ENCODE assay signal across 8 cellular contexts in genomic region chr3:100316656-100317069, GRCh38. TPM values are rescaled to one million over a fixed set of nuclear protein-coding genes. Genes with fewer than 3 reads are reported as not detected.
A peak's percentile ranks its signal among the peaks of the same experiment; 100 is the strongest.
DNase-seq lines count a peak whose midpoint lies in the region; ATAC-seq and TF ChIP-seq lines count a peak whose summit lies in the region.

No MANE protein-coding gene starts in this region.

- TF ChIP-seq POLR2A in prostate gland (IDR thresholded peaks at IDR 0.05): no peak

- peaks cover 0 to 4% of the 10 kb centered on the region in 2 donors for H3K36me3 ChIP-seq in prostate gland

- H3K4me3 ChIP-seq in prostate gland: no peak overlapping the region

- DNase-seq in Ammon's horn (ENCODE audit: low spot score) (peak; percentile 59), NCI-H446 (lab: John Stamatoyannopoulos, UW) (peak; percentile 16 to 38), Right ventricle myocardium superior (no peak), prostate gland (ENCODE audit: low spot score) (no peak)
- DNase-seq in activated T-cell treated with anti-CD3 and anti-CD28 coated beads, Interleukin-2, amount 50 U/mL, for 48 hours: peak; percentile 34 to 35
- DNase-seq in effector CD8-positive, alpha-beta T cell (lab: John Stamatoyannopoulos, UW): no peak

- no peaks in the 10 kb centered on the region for H3K4me1 ChIP-seq in prostate gland (replicated peaks)

- H3K27me3 ChIP-seq in prostate gland (replicated peaks; ENCODE audit: insufficient read depth): no peaks in the 10 kb centered on the region

- H3K9me3 ChIP-seq in prostate gland: no peaks in the 10 kb centered on the region

- ATAC-seq in GM18502 (IDR thresholded peaks at IDR 0.05; ENCODE audit: poor library complexity, unreplicated experiment): peak; percentile 70
- ATAC-seq in HG03045 (IDR thresholded peaks at IDR 0.05; ENCODE audit: unreplicated experiment): peak; percentile 57
- ATAC-seq in Right ventricle myocardium superior (ENCODE audit: poor library complexity): peak; percentile 87

- H3K27ac ChIP-seq in prostate gland: no peak overlapping the region

- peak in 3 of 4 experiments; percentile 58 to 70 (median 63) for TF ChIP-seq CTCF in prostate gland (IDR thresholded peaks at IDR 0.05)

- 30% methylated on average over 8 of the region's 8 CpGs for WGBS in prostate gland

- intact Hi-C loops in Right ventricle myocardium superior (cut with DNase I) (loop anchor here (10.0 kb wide), 1 partner anchor 278 kb away; no protein-coding TSS in a partner anchor), prostate gland (cut with DNase I) (loop anchor here (10.0 kb wide), 1 partner anchor 278 kb away; no protein-coding TSS in a partner anchor)

RNA-seq across cellular contexts. Expression of gene NIT2, which starts 17.9 kb away (rescaled TPM):
- total RNA-seq in Right ventricle myocardium superior: 60.4 TPM
- 10 to 100 TPM; 21.4 to 32.4 TPM for total RNA-seq in prostate gland

RNA-seq across cellular contexts. Expression of gene TBC1D23, which starts 55.9 kb away (rescaled TPM):
- 33.2 TPM for total RNA-seq in Right ventricle myocardium superior
- 10 to 100 TPM; 18.3 to 23.6 TPM for total RNA-seq in prostate gland

Comparison
In these comparisons a context has a peak if more than half of its experiments do, and no peak if none do; other contexts are left out.
1. DNase-seq: peak in Ammon's horn (single experiment), NCI-H446 (2 of 2) and activated T-cell treated with anti-CD3 and anti-CD28 coated beads, Interleukin-2, amount 50 U/mL, for 48 hours (2 of 2); none in Right ventricle myocardium superior (single experiment), prostate gland (single experiment) and effector CD8-positive, alpha-beta T cell (single experiment).
2. Peak in every context shown above with its lines, with median percentiles within 50 percentile points of each other: ATAC-seq.